16 cellular contexts compared by ENCODE assay signal in the genomic region with DNA sequence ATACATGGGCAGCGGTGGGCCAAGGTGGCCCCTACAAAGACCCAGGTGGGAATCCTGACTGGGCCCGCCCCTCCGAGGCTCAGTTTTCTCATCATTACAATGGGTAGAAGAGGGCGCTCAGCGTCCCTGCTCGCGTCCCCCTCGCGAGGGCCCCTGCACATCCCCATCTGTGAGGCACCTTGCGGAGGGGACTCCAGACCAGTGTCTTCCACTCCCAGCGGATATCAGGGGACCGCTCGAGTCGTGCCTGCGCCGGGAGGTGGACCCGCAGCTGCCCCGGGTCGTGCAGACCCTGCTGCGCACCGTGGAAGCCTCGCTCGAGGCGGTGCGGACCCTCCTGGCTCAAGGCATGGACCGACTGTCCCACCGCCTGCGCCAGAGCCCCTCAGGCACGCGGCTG. TPM values are rescaled to one million over a fixed set of nuclear protein-coding genes. Genes with fewer than 3 reads are reported as not detected.
A peak's percentile ranks its signal among the peaks of the same experiment; 100 is the strongest.
DNase-seq lines count a peak whose midpoint lies in the region; ATAC-seq, FAIRE-seq and TF ChIP-seq lines count a peak whose summit lies in the region.
"Had no signal": no experiment of that assay in that cellular context is flagged by ENCODE, and none has a peak within 500 bp of the region (broad histone marks: within the 10 kb centered on the region; RNA-seq: fewer than 3 reads in every experiment).

No MANE protein-coding gene starts in this region.

- no peak overlapping the region for H3K27ac ChIP-seq in HepG2 (ENCODE audit: extremely low read length, insufficient read depth, low read length)
- H3K27ac ChIP-seq: thoracic aorta had no signal

- 86% methylated on average over 20 of the region's 30 CpGs for WGBS in HepG2 (ENCODE audit: low lambda C conversion rate)

- H3K27me3 ChIP-seq in HepG2 (ENCODE audit: control insufficient read depth in 1 of 2, insufficient read depth in 2 of 2, low read length in 2 of 2), result peaks cover 0 to 19% of the 10 kb centered on the region in 2 experiments; a peak in 3 of 5 replicates
- H3K27me3 ChIP-seq: dorsolateral prefrontal cortex had no signal

- no peaks in the 10 kb centered on the region for H3K27me3 Mint-ChIP-seq in activated B cell treated with CpG ODN at 0.5 μM for 24 hours
- peaks cover 7% of the 10 kb centered on the region for H3K27me3 Mint-ChIP-seq in activated naive CD8-positive, alpha-beta T cell treated with anti-CD3 and anti-CD28 coated beads for 36 hours

- no peaks in the 10 kb centered on the region for H3K36me3 ChIP-seq in HepG2 (replicated peaks in 1 of 2; ENCODE audit: control insufficient read depth in 1 of 2, insufficient read depth in 2 of 2, low read length in 2 of 2)
- H3K36me3 ChIP-seq: lower lobe of right lung, prostate gland, thoracic aorta had no signal

- POLR2A ChIA-PET in activated B cell treated with CpG ODN at 0.5 μM for 24 hours (lab: Charles Lee), result interaction anchor here (0.5 to 12.5 kb wide), 6 partner anchors 10 to 753 kb away, joined by 3 to 305 read pairs (median 18); a partner anchor contains a TSS
- POLR2A ChIA-PET in HepG2 (lab: Yijun Ruan, JAX), result no interaction called here

- H4K20me1 ChIP-seq in HepG2 (ENCODE audit: insufficient read depth, low read length), result no peaks in the 10 kb centered on the region

- TF ChIP-seq CTCF in activated B cell treated with CpG ODN at 0.5 μM for 24 hours (IDR thresholded peaks at IDR 0.05) (no peak), HepG2 (CRISPR knock-in tag; IDR thresholded peaks at IDR 0.05) (no peak)

- no peak for TF ChIP-seq RAD21 in HepG2 (CRISPR knock-in tag; IDR thresholded peaks at IDR 0.05)

- in situ Hi-C loops in HepG2 (cut with HindIII; ENCODE audit: extremely low pct_ligation_motif_present, low pct_unique_long_range_greater_than_20kb), result no loop called here

- no TSS peak for BruUV-seq in HepG2 (replicated peaks; lab: Mats Ljungman, UMichigan)

- H3K4me1 ChIP-seq in HepG2 (ENCODE audit: insufficient read depth, low read length), result peaks cover 23% of the 10 kb centered on the region
- H3K4me1 ChIP-seq: prostate gland had no signal

- intact Hi-C loops in Right ventricle myocardium superior (cut with DNase I) (no loop called here), left ventricle myocardium superior (cut with micrococcal nuclease) (no loop called here), activated B cell treated with CpG ODN at 0.5 μM for 24 hours (cut with micrococcal nuclease) (no loop called here), HepG2 (cut with micrococcal nuclease; ENCODE audit: unreplicated experiment) (no loop called here)

- H3K36me3 Mint-ChIP-seq in activated B cell treated with CpG ODN at 0.5 μM for 24 hours (ENCODE audit: low read depth), result peaks cover 84% of the 10 kb centered on the region
- no peaks in the 10 kb centered on the region for H3K36me3 Mint-ChIP-seq in activated naive CD8-positive, alpha-beta T cell treated with anti-CD3 and anti-CD28 coated beads for 36 hours

- H3K4me3 ChIP-seq in HepG2 (replicated peaks in 1 of 3; ENCODE audit: insufficient read depth in 1 of 3, low read depth in 2 of 3, low read length in 3 of 3), result no peak overlapping the region

- H3K27ac Mint-ChIP-seq in activated B cell treated with CpG ODN at 0.5 μM for 24 hours, result peak overlapping the region; percentile 77
- no peak overlapping the region for H3K27ac Mint-ChIP-seq in activated naive CD8-positive, alpha-beta T cell treated with anti-CD3 and anti-CD28 coated beads for 36 hours
- H3K27ac Mint-ChIP-seq: activated naive CD8-positive, alpha-beta T cell treated with anti-CD3 and anti-CD28 coated beads, Interleukin-2, amount 50 U/mL, for 24 hours had no signal

- no peak for DNase-seq in Right ventricle myocardium superior
- DNase-seq in left ventricle myocardium superior, result no peak
- DNase-seq in activated B cell treated with CpG ODN at 0.5 μM for 24 hours, result no peak
- no peak for DNase-seq in HepG2 (ENCODE audit: low spot score)
- no peak for DNase-seq in NCI-H1092 (lab: John Stamatoyannopoulos, UW)
- DNase-seq in HPDE6-E6E7 (ENCODE audit: extremely low spot score), result no peak
- no peak for DNase-seq in activated naive CD8-positive, alpha-beta T cell treated with anti-CD3 and anti-CD28 coated beads for 36 hours

- TF ChIP-seq POLR2A in HepG2 (IDR thresholded peaks at IDR 0.05; ENCODE audit: insufficient read depth in 1 of 2, low read depth in 2 of 2, low read length in 2 of 2), result no peak

- no peaks in the 10 kb centered on the region for H3K9me3 ChIP-seq in HepG2 (ENCODE audit: low read length)
- H3K9me3 ChIP-seq: lower lobe of right lung, prostate gland, thoracic aorta had no signal

- no peak for FAIRE-seq in HepG2 (lab: Jason Lieb, UNC)
- FAIRE-seq: A204.1, keratinocyte, urothelium cell line had no signal

- ATAC-seq in Right ventricle myocardium superior (ENCODE audit: poor library complexity), result peak; percentile 6
- no peak for ATAC-seq in left ventricle myocardium superior
- no peak for ATAC-seq in activated B cell treated with CpG ODN at 0.5 μM for 24 hours (ENCODE audit: low read depth)
- no peak for ATAC-seq in HepG2
- no peak for ATAC-seq in GM21447 (IDR thresholded peaks at IDR 0.05; ENCODE audit: unreplicated experiment)

- no peak overlapping the region for H2AFZ ChIP-seq in HepG2 (ENCODE audit: low read length)

- no peak overlapping the region for H3K4me3 Mint-ChIP-seq in activated B cell treated with CpG ODN at 0.5 μM for 24 hours
- H3K4me3 Mint-ChIP-seq in activated naive CD8-positive, alpha-beta T cell treated with anti-CD3 and anti-CD28 coated beads for 36 hours, result no peak overlapping the region

- H3K4me1 Mint-ChIP-seq in activated B cell treated with CpG ODN at 0.5 μM for 24 hours, result peaks cover 59% of the 10 kb centered on the region
- H3K4me1 Mint-ChIP-seq in activated naive CD8-positive, alpha-beta T cell treated with anti-CD3 and anti-CD28 coated beads for 36 hours, result peaks cover 12% of the 10 kb centered on the region

- no peak for TF ChIP-seq EP300 in HepG2 (IDR thresholded peaks at IDR 0.05; ENCODE audit: low read depth in 2 of 2, low read length in 2 of 2)
- no peak for TF ChIP-seq EP300 in HepG2 (CRISPR knock-in tag; IDR thresholded peaks at IDR 0.05; ENCODE audit: borderline replicate concordance)

- H3K79me2 ChIP-seq in HepG2 (ENCODE audit: insufficient read depth, low read length), result no peaks in the 10 kb centered on the region

- no peaks in the 10 kb centered on the region for H3K9me3 Mint-ChIP-seq in activated B cell treated with CpG ODN at 0.5 μM for 24 hours
- no peaks in the 10 kb centered on the region for H3K9me3 Mint-ChIP-seq in activated naive CD8-positive, alpha-beta T cell treated with anti-CD3 and anti-CD28 coated beads for 36 hours
- H3K9me3 Mint-ChIP-seq: activated naive CD8-positive, alpha-beta T cell treated with anti-CD3 and anti-CD28 coated beads, Interleukin-2, amount 50 U/mL, for 24 hours had no signal

- H3K9ac ChIP-seq in HepG2 (ENCODE audit: insufficient read depth, low read depth, low read length), result no peak overlapping the region

- CTCF ChIA-PET in activated B cell treated with CpG ODN at 0.5 μM for 24 hours (lab: Charles Lee) (interaction anchor here (0.6 to 2.7 kb wide), 3 partner anchors 10 to 44 kb away, joined by 3 to 11 read pairs (median 5); no protein-coding TSS in a partner anchor), HepG2 (lab: Yijun Ruan, JAX; ENCODE audit: low intra/inter-chr PET ratio, low total read pairs) (no interaction called here)

- H3K4me2 ChIP-seq in HepG2 (ENCODE audit: low read depth, low read length), result no peak overlapping the region

RNA-seq across cellular contexts. Expression of a gene that starts 15.3 kb away (rescaled TPM):
- total RNA-seq in Right ventricle myocardium superior (29.9 TPM), left ventricle myocardium superior (33.0 TPM), activated B cell treated with CpG ODN at 0.5 μM for 24 hours (69.2 and 80.3 TPM in 2 replicates), HepG2 (2016; rRNA removed; fragmentation: Illumina TruSeq; extraction: Trizol) (33.3 and 58.0 TPM in 2 replicates)
- total RNA-seq in HepG2 (2016; cell fraction: cytosol; rRNA removed; fragmentation: Illumina TruSeq; extraction: Trizol; ENCODE audit: low read depth), result 9.3 and 10.3 TPM in 2 replicates
- total RNA-seq in HepG2 (2016; cell fraction: insoluble cytoplasmic fraction; rRNA removed; fragmentation: Illumina TruSeq; extraction: Trizol), result 33.6 and 57.7 TPM in 2 replicates
- 32.5 and 35.6 TPM in 2 replicates for total RNA-seq in HepG2 (2016; cell fraction: membrane; rRNA removed; fragmentation: Illumina TruSeq; extraction: Trizol)
- total RNA-seq in HepG2 (2016; cell fraction: nucleus; rRNA removed; fragmentation: Illumina TruSeq; extraction: Trizol), result 53.1 and 65.6 TPM in 2 replicates
- 196 and 211 TPM in 2 replicates for polyA plus RNA-seq in HepG2 (2011; rRNA removed)
- polyA plus RNA-seq in HepG2 (2011; cell fraction: cytosol; rRNA removed), result 111 and 141 TPM in 2 replicates
- polyA plus RNA-seq in HepG2 (2011; cell fraction: nucleus; rRNA removed), result 153 and 157 TPM in 2 replicates
- 58.7 and 87.4 TPM in 2 replicates for polyA plus RNA-seq in HepG2 (2012)
- 9.2 and 9.8 TPM in 2 replicates for polyA plus RNA-seq in HepG2 (2016; cell fraction: cytosol; fragmentation: Illumina TruSeq; extraction: Trizol; ENCODE audit: low read depth)
- polyA plus RNA-seq in HepG2 (2016; cell fraction: insoluble cytoplasmic fraction; fragmentation: Illumina TruSeq; extraction: Trizol; ENCODE audit: low read depth), result 35.7 and 38.2 TPM in 2 replicates
- polyA plus RNA-seq in HepG2 (2016; cell fraction: membrane; fragmentation: Illumina TruSeq; extraction: Trizol; ENCODE audit: low read depth), result 23.4 and 28.7 TPM in 2 replicates
- 111 TPM in 2 replicates for polyA plus RNA-seq in HepG2 (2016; cell fraction: nucleus; fragmentation: Illumina TruSeq; extraction: Trizol; ENCODE audit: insufficient read depth, low read depth)
- polyA minus RNA-seq in HepG2 (2011; rRNA and poly(A)+ RNA removed; ENCODE audit: low replicate concordance), result 360 and 644 TPM in 2 replicates
- 74.1 and 77.3 TPM in 2 replicates for polyA minus RNA-seq in HepG2 (2011; cell fraction: cytosol; rRNA and poly(A)+ RNA removed)
- 32.0 and 33.2 TPM in 2 replicates for polyA minus RNA-seq in HepG2 (2011; cell fraction: nucleus; rRNA and poly(A)+ RNA removed)
- 10 to 100 TPM; 78.9 to 80.1 TPM for total RNA-seq in activated naive CD8-positive, alpha-beta T cell treated with anti-CD3 and anti-CD28 coated beads for 36 hours

RNA-seq across cellular contexts. Expression of a gene that starts 28.7 kb away (rescaled TPM):
- total RNA-seq in Right ventricle myocardium superior (19.6 TPM), left ventricle myocardium superior (19.7 TPM), activated B cell treated with CpG ODN at 0.5 μM for 24 hours (107 and 111 TPM in 2 replicates), HepG2 (2016; rRNA removed; fragmentation: Illumina TruSeq; extraction: Trizol) (33.8 and 36.7 TPM in 2 replicates)
- total RNA-seq in HepG2 (2016; cell fraction: cytosol; rRNA removed; fragmentation: Illumina TruSeq; extraction: Trizol; ENCODE audit: low read depth), result 28.7 and 30.6 TPM in 2 replicates
- 31.6 and 33.6 TPM in 2 replicates for total RNA-seq in HepG2 (2016; cell fraction: insoluble cytoplasmic fraction; rRNA removed; fragmentation: Illumina TruSeq; extraction: Trizol)
- 36.0 and 41.5 TPM in 2 replicates for total RNA-seq in HepG2 (2016; cell fraction: membrane; rRNA removed; fragmentation: Illumina TruSeq; extraction: Trizol)
- total RNA-seq in HepG2 (2016; cell fraction: nucleus; rRNA removed; fragmentation: Illumina TruSeq; extraction: Trizol), result 18.4 and 23.5 TPM in 2 replicates
- polyA plus RNA-seq in HepG2 (2011; rRNA removed), result 43.8 and 49.1 TPM in 2 replicates
- 33.3 and 59.8 TPM in 2 replicates for polyA plus RNA-seq in HepG2 (2011; cell fraction: cytosol; rRNA removed)
- 74.2 and 74.7 TPM in 2 replicates for polyA plus RNA-seq in HepG2 (2011; cell fraction: nucleus; rRNA removed)
- polyA plus RNA-seq in HepG2 (2012), result 26.9 and 37.3 TPM in 2 replicates
- polyA plus RNA-seq in HepG2 (2016; cell fraction: cytosol; fragmentation: Illumina TruSeq; extraction: Trizol; ENCODE audit: low read depth), result 48.8 and 52.7 TPM in 2 replicates
- polyA plus RNA-seq in HepG2 (2016; cell fraction: insoluble cytoplasmic fraction; fragmentation: Illumina TruSeq; extraction: Trizol; ENCODE audit: low read depth), result 50.4 and 56.4 TPM in 2 replicates
- 55.3 and 57.7 TPM in 2 replicates for polyA plus RNA-seq in HepG2 (2016; cell fraction: membrane; fragmentation: Illumina TruSeq; extraction: Trizol; ENCODE audit: low read depth)
- polyA plus RNA-seq in HepG2 (2016; cell fraction: nucleus; fragmentation: Illumina TruSeq; extraction: Trizol; ENCODE audit: insufficient read depth, low read depth), result 47.8 and 49.3 TPM in 2 replicates
- polyA minus RNA-seq in HepG2 (2011; rRNA and poly(A)+ RNA removed; ENCODE audit: low replicate concordance), result 83.1 and 129 TPM in 2 replicates
- polyA minus RNA-seq in HepG2 (2011; cell fraction: cytosol; rRNA and poly(A)+ RNA removed), result 36.2 and 38.6 TPM in 2 replicates
- polyA minus RNA-seq in HepG2 (2011; cell fraction: nucleus; rRNA and poly(A)+ RNA removed), result 19.7 and 23.1 TPM in 2 replicates
- 10 to 100 TPM; 55.0 to 58.4 TPM for total RNA-seq in activated naive CD8-positive, alpha-beta T cell treated with anti-CD3 and anti-CD28 coated beads for 36 hours
